8 cellular contexts compared by ENCODE assay signal in the genomic region with DNA sequence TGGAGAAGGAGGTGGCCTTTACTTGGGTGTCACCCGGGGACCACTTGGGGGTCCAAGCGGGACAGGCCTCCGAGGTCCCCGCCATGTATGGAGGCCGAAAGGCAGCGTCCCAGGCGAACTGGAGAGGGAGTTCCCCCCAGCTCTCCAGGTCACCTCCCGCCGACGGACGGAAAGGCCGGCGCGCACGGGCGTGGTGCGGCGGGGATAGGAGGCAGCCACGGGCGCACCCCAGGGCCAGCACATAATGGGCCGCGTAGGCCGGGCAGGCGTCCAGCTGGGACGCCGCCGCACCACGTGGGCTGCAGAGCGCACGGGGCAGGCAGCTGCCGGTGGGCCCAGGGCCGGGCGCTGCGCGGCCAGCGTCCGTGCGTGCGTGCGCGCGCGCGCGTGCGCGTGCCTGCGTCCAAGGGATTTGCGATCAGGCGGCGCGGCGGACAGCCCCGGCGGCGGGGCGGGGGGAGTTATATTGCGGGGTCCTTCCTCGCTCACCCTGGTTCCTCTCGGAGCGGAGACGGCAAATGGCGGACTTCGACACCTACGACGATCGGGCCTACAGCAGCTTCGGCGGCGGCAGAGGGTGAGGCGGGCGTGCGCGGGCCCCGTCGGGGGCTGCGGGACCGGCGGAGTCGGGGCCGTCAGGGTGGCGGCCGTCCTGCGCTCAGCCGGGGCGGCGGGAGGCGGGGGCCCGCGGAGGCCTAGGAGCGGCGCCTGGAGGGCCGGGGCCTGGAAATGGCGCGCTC. TPM values are rescaled to one million over a fixed set of nuclear protein-coding genes. Genes with fewer than 3 reads are reported as not detected.
DNase-seq lines count a peak whose midpoint lies in the region; ATAC-seq and TF ChIP-seq lines count a peak whose summit lies in the region.

Gene EIF4H (plus strand): TSS at position 491 of the 740 bp plus-strand sequence. CDS start 28 bp downstream, at position 519.

- peak; percentile 76 for ATAC-seq in GM21576 (IDR thresholded peaks at IDR 0.05; ENCODE audit: unreplicated experiment)
- peak; percentile 94 for ATAC-seq in mucosa of descending colon

- no peaks in the 10 kb centered on the region for H3K9me3 ChIP-seq in mucosa of descending colon

- no peaks in the 10 kb centered on the region for H3K36me3 ChIP-seq in mucosa of descending colon (ENCODE audit: low read depth)

- TF ChIP-seq CTCF in mucosa of descending colon (IDR thresholded peaks at IDR 0.05), result no peak

- H3K27ac ChIP-seq in epithelial cell of prostate, result peak within 1 kb of the TSS; percentile 85

- TF ChIP-seq RAD21 in Ishikawa (IDR thresholded peaks at IDR 0.05; ENCODE audit: low read depth), result no peak

- DNase-seq in DMS114 treated with DMSO at 0.1 percent for 48 hours (lab: John Stamatoyannopoulos, UW; ENCODE audit: unreplicated experiment), result peak; percentile 82
- DNase-seq in OCI-M2 (lab: John Stamatoyannopoulos, UW; ENCODE audit: unreplicated experiment), result peak; percentile 20
- DNase-seq in activated T-cell treated with anti-CD3 and anti-CD28 coated beads for 4 hours, result peak; percentile 93
- DNase-seq in epithelial cell of prostate (ENCODE audit: low read depth, low spot score), result peak; percentile 60
- DNase-seq in mucosa of descending colon, result peak; percentile 97 to 99 (median 99)
- peak; percentile 89 to 91 for DNase-seq in stimulated activated CD8-positive, alpha-beta memory T cell treated with anti-CD3 and anti-CD28 coated beads, Interleukin-4, amount 100 ng/mL, for 1 hour (ENCODE audit: low read depth in 2 of 2, low spot score in 1 of 2)

- TF ChIP-seq EP300 in Ishikawa (IDR thresholded peaks at IDR 0.05; ENCODE audit: borderline replicate concordance), result no peak

- intact Hi-C loops in mucosa of descending colon (cut with DNase I, micrococcal nuclease), result no loop called here

- peaks cover 44% of the 10 kb centered on the region for H3K4me1 ChIP-seq in mucosa of descending colon (ENCODE audit: low read depth)

- peak within 1 kb of the TSS; percentile 91 for H3K4me3 ChIP-seq in mucosa of descending colon

TF ChIP-seq in Ishikawa, 13 proteins besides CTCF, POLR2A, EP300 and RAD21:
- TF ChIP-seq ZBTB7A (IDR thresholded peaks at IDR 0.05; ENCODE audit: low read depth), result peak; percentile 90; the same call in 1 of the 2 replicates
- peak; percentile 90 for TF ChIP-seq MAX (IDR thresholded peaks at IDR 0.05)
- peak; percentile 76 for TF ChIP-seq NFIC (IDR thresholded peaks at IDR 0.05)
- peak; percentile 94 for TF ChIP-seq USF1 (IDR thresholded peaks at IDR 0.05)
- TF ChIP-seq CEBPB (IDR thresholded peaks at IDR 0.05), result no peak
- TF ChIP-seq TAF1 (IDR thresholded peaks at IDR 0.05; ENCODE audit: low read depth), result peak; percentile 66
- no peak for TF ChIP-seq TEAD4 (IDR thresholded peaks at IDR 0.05)
- TF ChIP-seq CREB1 (IDR thresholded peaks at IDR 0.05; ENCODE audit: low read depth), result no peak
- TF ChIP-seq, protein P1, sequence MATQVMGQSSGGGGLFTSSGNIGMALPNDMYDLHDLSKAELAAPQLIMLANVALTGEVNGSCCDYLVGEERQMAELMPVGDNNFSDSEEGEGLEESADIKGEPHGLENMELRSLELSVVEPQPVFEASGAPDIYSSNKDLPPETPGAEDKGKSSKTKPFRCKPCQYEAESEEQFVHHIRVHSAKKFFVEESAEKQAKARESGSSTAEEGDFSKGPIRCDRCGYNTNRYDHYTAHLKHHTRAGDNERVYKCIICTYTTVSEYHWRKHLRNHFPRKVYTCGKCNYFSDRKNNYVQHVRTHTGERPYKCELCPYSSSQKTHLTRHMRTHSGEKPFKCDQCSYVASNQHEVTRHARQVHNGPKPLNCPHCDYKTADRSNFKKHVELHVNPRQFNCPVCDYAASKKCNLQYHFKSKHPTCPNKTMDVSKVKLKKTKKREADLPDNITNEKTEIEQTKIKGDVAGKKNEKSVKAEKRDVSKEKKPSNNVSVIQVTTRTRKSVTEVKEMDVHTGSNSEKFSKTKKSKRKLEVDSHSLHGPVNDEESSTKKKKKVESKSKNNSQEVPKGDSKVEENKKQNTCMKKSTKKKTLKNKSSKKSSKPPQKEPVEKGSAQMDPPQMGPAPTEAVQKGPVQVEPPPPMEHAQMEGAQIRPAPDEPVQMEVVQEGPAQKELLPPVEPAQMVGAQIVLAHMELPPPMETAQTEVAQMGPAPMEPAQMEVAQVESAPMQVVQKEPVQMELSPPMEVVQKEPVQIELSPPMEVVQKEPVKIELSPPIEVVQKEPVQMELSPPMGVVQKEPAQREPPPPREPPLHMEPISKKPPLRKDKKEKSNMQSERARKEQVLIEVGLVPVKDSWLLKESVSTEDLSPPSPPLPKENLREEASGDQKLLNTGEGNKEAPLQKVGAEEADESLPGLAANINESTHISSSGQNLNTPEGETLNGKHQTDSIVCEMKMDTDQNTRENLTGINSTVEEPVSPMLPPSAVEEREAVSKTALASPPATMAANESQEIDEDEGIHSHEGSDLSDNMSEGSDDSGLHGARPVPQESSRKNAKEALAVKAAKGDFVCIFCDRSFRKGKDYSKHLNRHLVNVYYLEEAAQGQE (IDR thresholded peaks at IDR 0.05; ENCODE audit: low read depth), result no peak
- no peak for TF ChIP-seq FOXM1 (IDR thresholded peaks at IDR 0.05; ENCODE audit: borderline replicate concordance, low read depth)
- TF ChIP-seq EGR1 (IDR thresholded peaks at IDR 0.05), result peak; percentile 33
- TF ChIP-seq TCF12 (IDR thresholded peaks at IDR 0.05; ENCODE audit: low read depth), result no peak; the same call in 1 of the 2 replicates
- TF ChIP-seq YY1 (IDR thresholded peaks at IDR 0.05; ENCODE audit: low read depth), result peak; percentile 90

RNA-seq across cellular contexts. Expression of gene EIF4H, which starts in this region (rescaled TPM):
- 100 to 1,000 TPM; 231 to 278 (median 274) TPM for total RNA-seq in mucosa of descending colon

Comparison
In these comparisons a context has a peak if more than half of its experiments do, and no peak if none do; other contexts are left out.
1. Peak in every context shown above with its lines: DNase-seq, ATAC-seq, H3K4me3 ChIP-seq and H3K27ac ChIP-seq.
2. DNase-seq: peak in every context shown above with its lines; median percentile 99 in mucosa of descending colon; 93 in activated T-cell treated with anti-CD3 and anti-CD28 coated beads for 4 hours; 90 in stimulated activated CD8-positive, alpha-beta memory T cell treated with anti-CD3 and anti-CD28 coated beads, Interleukin-4, amount 100 ng/mL, for 1 hour; 82 in DMS114 treated with DMSO at 0.1 percent for 48 hours; 60 in epithelial cell of prostate; 20 in OCI-M2.